In the genomic region with DNA sequence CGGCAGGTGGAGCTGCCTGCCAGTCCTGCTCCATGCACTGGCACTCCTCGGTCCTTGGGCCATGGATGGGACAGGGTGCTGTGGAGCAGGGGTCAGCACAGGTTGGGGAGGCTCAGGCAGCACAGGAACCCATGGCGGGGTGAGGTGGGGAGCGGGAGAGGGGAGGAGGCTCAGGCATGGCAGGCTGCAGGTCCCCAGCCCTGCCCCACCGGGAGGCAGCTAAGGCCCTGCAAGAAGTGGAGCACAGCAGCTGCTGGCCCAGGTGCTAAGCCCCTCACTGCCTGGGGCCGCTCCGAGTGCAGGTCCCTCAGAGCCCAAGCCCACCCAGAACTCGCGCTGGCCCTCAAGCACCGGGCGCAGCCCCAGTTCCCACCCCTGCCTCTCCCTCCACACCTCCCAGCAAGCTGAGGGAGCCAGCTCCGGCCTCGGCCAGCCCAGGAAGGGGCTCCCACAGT, we compare ENCODE assay signal across 18 cellular contexts. TPM values are rescaled to one million over a fixed set of nuclear protein-coding genes. Genes with fewer than 3 reads are reported as not detected.
DNase-seq lines count a peak whose midpoint lies in the region; ATAC-seq and TF ChIP-seq lines count a peak whose summit lies in the region.
"Had no signal": no experiment of that assay in that cellular context is flagged by ENCODE, and none has a peak within 500 bp of the region (broad histone marks: within the 10 kb centered on the region; RNA-seq: fewer than 3 reads in every experiment).

No MANE protein-coding gene starts in this region.

- no peaks in the 10 kb centered on the region for H3K27me3 ChIP-seq in CD4-positive, alpha-beta memory T cell (ENCODE audit: insufficient read depth, low read length)
- H3K27me3 ChIP-seq in Loucy (ENCODE audit: insufficient read depth, low read length, poor library complexity, severe bottlenecking): no peaks in the 10 kb centered on the region
- H3K27me3 ChIP-seq: adrenal gland; BLaER1 treated with 17β-estradiol and CSF1 and Interleukin-3, amounts not matched to agents 10 nM and 100 nM; heart right ventricle; sigmoid colon; SJCRH30; tibial artery had no signal

- peak overlapping the region; percentile 92 to 98 (median 97) for H3K27ac Mint-ChIP-seq in CD4-positive, alpha-beta memory T cell
- H3K27ac Mint-ChIP-seq in activated naive CD4-positive, alpha-beta T cell treated with anti-CD3 and anti-CD28 coated beads, Interleukin-2, amount 50 U/mL, for 24 hours: peak overlapping the region; percentile 99
- H3K27ac Mint-ChIP-seq in natural killer cell treated with Interleukin-12 subunit alpha and Interleukin-12 subunit beta and Interleukin-15 and Interleukin-18, amount 100 ng/mL, for 72 hours: peak overlapping the region; percentile 99 to 100
- H3K27ac Mint-ChIP-seq: mesothelial cell of epicardium had no signal

- H3K9ac ChIP-seq in Loucy (ENCODE audit: low read depth, low read length, poor library complexity, severe bottlenecking): no peak overlapping the region
- H3K9ac ChIP-seq: BLaER1 treated with 17β-estradiol and CSF1 and Interleukin-3, amounts not matched to agents 10 nM and 100 nM had no signal

- peaks cover 18 to 41% of the 10 kb centered on the region in 2 donors for H3K36me3 Mint-ChIP-seq in CD4-positive, alpha-beta memory T cell
- peaks cover 35% of the 10 kb centered on the region for H3K36me3 Mint-ChIP-seq in activated naive CD4-positive, alpha-beta T cell treated with anti-CD3 and anti-CD28 coated beads, Interleukin-2, amount 50 U/mL, for 24 hours
- H3K36me3 Mint-ChIP-seq in natural killer cell treated with Interleukin-12 subunit alpha and Interleukin-12 subunit beta and Interleukin-15 and Interleukin-18, amount 100 ng/mL, for 72 hours: peaks cover 50% of the 10 kb centered on the region
- H3K36me3 Mint-ChIP-seq: mesothelial cell of epicardium had no signal

- H2AFZ ChIP-seq in Loucy (ENCODE audit: low read length): no peak overlapping the region

- intact Hi-C loops in CD4-positive, alpha-beta memory T cell (cut with micrococcal nuclease): loop anchor here (2.0 to 10.0 kb wide), 2 partner anchors 15 to 331 kb away; no protein-coding TSS in a partner anchor

- peaks cover 11% of the 10 kb centered on the region for H3K36me3 ChIP-seq in CD4-positive, alpha-beta memory T cell (ENCODE audit: insufficient read depth, low read length)
- no peaks in the 10 kb centered on the region for H3K36me3 ChIP-seq in Loucy (ENCODE audit: insufficient read depth, low read length)
- H3K36me3 ChIP-seq: adrenal gland; BLaER1 treated with 17β-estradiol and CSF1 and Interleukin-3, amounts not matched to agents 10 nM and 100 nM; sigmoid colon; SJCRH30; tibial artery had no signal

- peak in 1 of 5 donors; percentile 39 for DNase-seq in CD4-positive, alpha-beta memory T cell
- no peak for DNase-seq in natural killer cell treated with Interleukin-12 subunit alpha and Interleukin-12 subunit beta and Interleukin-15 and Interleukin-18, amount 100 ng/mL, for 72 hours (ENCODE audit: low spot score)
- DNase-seq in EL: no peak
- no peak for DNase-seq in stimulated activated naive CD4-positive, alpha-beta T cell (lab: John Stamatoyannopoulos, UW)
- DNase-seq: NCI-H2029 treated with DMSO at 0.1 percent for 48 hours, NCI-H524, nucleus accumbens, sigmoid colon, SJCRH30, tibial artery had no signal

- peaks cover 34% of the 10 kb centered on the region for H3K79me2 ChIP-seq in Loucy (ENCODE audit: insufficient read depth, low read length)

- CTCF ChIA-PET in CD4-positive, alpha-beta memory T cell (lab: Charles Lee; ENCODE audit: partially characterized antibody): interaction anchor here (0.9 to 6.9 kb wide), 12 partner anchors 8 to 289 kb away, joined by 3 to 73 read pairs (median 14); a partner anchor contains a TSS

- no peak for ATAC-seq in natural killer cell treated with Interleukin-12 subunit alpha and Interleukin-12 subunit beta and Interleukin-15 and Interleukin-18, amount 100 ng/mL, for 72 hours
- ATAC-seq in HG03521 (IDR thresholded peaks at IDR 0.05; ENCODE audit: unreplicated experiment): no peak

- H3K9me2 ChIP-seq in Loucy (replicated peaks; ENCODE audit: low read depth, low read length): no peaks in the 10 kb centered on the region

- no peaks in the 10 kb centered on the region for H3K9me3 ChIP-seq in CD4-positive, alpha-beta memory T cell (ENCODE audit: control insufficient read depth in 1 of 2, low read length in 2 of 2)
- no peaks in the 10 kb centered on the region for H3K9me3 ChIP-seq in Loucy (ENCODE audit: insufficient read depth, low read depth, low read length)
- H3K9me3 ChIP-seq: adrenal gland, sigmoid colon, SJCRH30, tibial artery had no signal

- H3K4me1 Mint-ChIP-seq in CD4-positive, alpha-beta memory T cell: peaks cover 45 to 91% (median 62%) of the 10 kb centered on the region in 4 donors
- peaks cover 71% of the 10 kb centered on the region for H3K4me1 Mint-ChIP-seq in activated naive CD4-positive, alpha-beta T cell treated with anti-CD3 and anti-CD28 coated beads, Interleukin-2, amount 50 U/mL, for 24 hours
- peaks cover 59 to 66% of the 10 kb centered on the region in 2 donors for H3K4me1 Mint-ChIP-seq in natural killer cell treated with Interleukin-12 subunit alpha and Interleukin-12 subunit beta and Interleukin-15 and Interleukin-18, amount 100 ng/mL, for 72 hours (ENCODE audit: low read depth in 2 of 2)

- H4K20me1 ChIP-seq in Loucy (ENCODE audit: insufficient read depth, low read length, poor library complexity, severe bottlenecking): peaks cover 7% of the 10 kb centered on the region
- H4K20me1 ChIP-seq: BLaER1 treated with 17β-estradiol and CSF1 and Interleukin-3, amounts not matched to agents 10 nM and 100 nM had no signal

- no peaks in the 10 kb centered on the region for H3F3A ChIP-seq in Loucy (ENCODE audit: low read depth)

- no peak overlapping the region for H3K4me3 ChIP-seq in CD4-positive, alpha-beta memory T cell (ENCODE audit: low read length in 2 of 2)
- peak overlapping the region; percentile 74 for H3K4me3 ChIP-seq in Loucy (ENCODE audit: low read length, poor library complexity, severe bottlenecking)
- H3K4me3 ChIP-seq: BLaER1 treated with 17β-estradiol and CSF1 and Interleukin-3, amounts not matched to agents 10 nM and 100 nM; SJCRH30 had no signal

- H3K27me3 Mint-ChIP-seq in CD4-positive, alpha-beta memory T cell: no peaks in the 10 kb centered on the region
- H3K27me3 Mint-ChIP-seq in activated naive CD4-positive, alpha-beta T cell treated with anti-CD3 and anti-CD28 coated beads, Interleukin-2, amount 50 U/mL, for 24 hours: no peaks in the 10 kb centered on the region
- no peaks in the 10 kb centered on the region for H3K27me3 Mint-ChIP-seq in natural killer cell treated with Interleukin-12 subunit alpha and Interleukin-12 subunit beta and Interleukin-15 and Interleukin-18, amount 100 ng/mL, for 72 hours

- peak overlapping the region; percentile 89 to 100 (median 97) for H3K4me3 Mint-ChIP-seq in CD4-positive, alpha-beta memory T cell
- H3K4me3 Mint-ChIP-seq in activated naive CD4-positive, alpha-beta T cell treated with anti-CD3 and anti-CD28 coated beads, Interleukin-2, amount 50 U/mL, for 24 hours: peak overlapping the region; percentile 100
- peak overlapping the region; percentile 100 for H3K4me3 Mint-ChIP-seq in natural killer cell treated with Interleukin-12 subunit alpha and Interleukin-12 subunit beta and Interleukin-15 and Interleukin-18, amount 100 ng/mL, for 72 hours
- H3K4me3 Mint-ChIP-seq: mesothelial cell of epicardium had no signal

- no peak for TF ChIP-seq CTCF in Loucy (conservative IDR thresholded peaks at IDR 0.05; ENCODE audit: low read length)

- H3K4me1 ChIP-seq in CD4-positive, alpha-beta memory T cell (ENCODE audit: insufficient read depth, low read length): peaks cover 68% of the 10 kb centered on the region
- H3K4me1 ChIP-seq in Loucy (ENCODE audit: insufficient read depth, low read length, poor library complexity, severe bottlenecking): peaks cover 42% of the 10 kb centered on the region
- H3K4me1 ChIP-seq: adrenal gland, sigmoid colon had no signal

- peaks cover 0 to 6% (median 3%) of the 10 kb centered on the region in 8 donors for H3K9me3 Mint-ChIP-seq in CD4-positive, alpha-beta memory T cell
- no peaks in the 10 kb centered on the region for H3K9me3 Mint-ChIP-seq in activated naive CD4-positive, alpha-beta T cell treated with anti-CD3 and anti-CD28 coated beads, Interleukin-2, amount 50 U/mL, for 24 hours
- H3K9me3 Mint-ChIP-seq in natural killer cell treated with Interleukin-12 subunit alpha and Interleukin-12 subunit beta and Interleukin-15 and Interleukin-18, amount 100 ng/mL, for 72 hours: peaks cover 3% of the 10 kb centered on the region
- H3K9me3 Mint-ChIP-seq: mesothelial cell of epicardium had no signal

- POLR2A ChIA-PET in CD4-positive, alpha-beta memory T cell (lab: Charles Lee; ENCODE audit: partially characterized antibody): interaction anchor here (0.7 to 9.4 kb wide), 18 partner anchors 12 to 283 kb away, joined by 3 to 86 read pairs (median 4); a partner anchor contains a TSS

- peak overlapping the region; percentile 74 for H3K27ac ChIP-seq in CD4-positive, alpha-beta memory T cell (ENCODE audit: low read depth, low read length)
- H3K27ac ChIP-seq: adrenal gland, SJCRH30, tibial artery had no signal

- no peak overlapping the region for H3K4me2 ChIP-seq in Loucy (ENCODE audit: low read depth, low read length, poor library complexity, severe bottlenecking)

RNA-seq across cellular contexts. Expression of a gene that starts 0.7 kb away (rescaled TPM):
- 10 to 100 TPM; 76.3 to 79.2 TPM for total RNA-seq in CD4-positive, alpha-beta memory T cell
- polyA plus RNA-seq in CD4-positive, alpha-beta memory T cell: 100 to 1,000 TPM in 1 of 2 donors, 10 to 100 TPM in 1; 37.9 to 124 TPM
- total RNA-seq in natural killer cell treated with Interleukin-12 subunit alpha and Interleukin-12 subunit beta and Interleukin-15 and Interleukin-18, amount 100 ng/mL, for 72 hours: 100 to 1,000 TPM; 305 to 573 TPM
- total RNA-seq: mesothelial cell of epicardium had no signal
- polyA plus RNA-seq: fibroblast of lung had no signal
